ENCODE assay signal across 1 cellular context in genomic region chr10:29394321-29394932, GRCh38.
A peak's percentile ranks its signal among the peaks of the same experiment; 100 is the strongest.
TF ChIP-seq lines count a peak whose summit lies in the region.

No MANE protein-coding gene starts in this region.

TF ChIP-seq in HepG2, 621 proteins besides CTCF, POLR2A, EP300 and RAD21 (continued from another document):
- TF ChIP-seq HNF4A (CRISPR knock-in tag; IDR thresholded peaks at IDR 0.05): peak; percentile 67
- 0 out of 2 replicates have a peak, but pooled peaks have one; percentile 23 for TF ChIP-seq ZNF292 (CRISPR knock-in tag; IDR thresholded peaks at IDR 0.05; ENCODE audit: borderline replicate concordance, low read depth)
- TF ChIP-seq HIC2 (CRISPR knock-in tag; IDR thresholded peaks at IDR 0.05; ENCODE audit: low read depth): peak; percentile 25; the same call in 1 of the 2 replicates
- TF ChIP-seq ZNF687 (CRISPR knock-in tag; IDR thresholded peaks at IDR 0.05): peak; percentile 22; the same call in 1 of the 2 replicates
- peak; percentile 15; the same call in 1 of the 2 replicates for TF ChIP-seq MYC (CRISPR knock-in tag; IDR thresholded peaks at IDR 0.05; ENCODE audit: borderline replicate concordance)
- no peak for TF ChIP-seq ARID4A (CRISPR knock-in tag; IDR thresholded peaks at IDR 0.05; ENCODE audit: borderline replicate concordance)
TF ChIP-seq in HepG2: peak in this region for 8.
